In the genomic region with DNA sequence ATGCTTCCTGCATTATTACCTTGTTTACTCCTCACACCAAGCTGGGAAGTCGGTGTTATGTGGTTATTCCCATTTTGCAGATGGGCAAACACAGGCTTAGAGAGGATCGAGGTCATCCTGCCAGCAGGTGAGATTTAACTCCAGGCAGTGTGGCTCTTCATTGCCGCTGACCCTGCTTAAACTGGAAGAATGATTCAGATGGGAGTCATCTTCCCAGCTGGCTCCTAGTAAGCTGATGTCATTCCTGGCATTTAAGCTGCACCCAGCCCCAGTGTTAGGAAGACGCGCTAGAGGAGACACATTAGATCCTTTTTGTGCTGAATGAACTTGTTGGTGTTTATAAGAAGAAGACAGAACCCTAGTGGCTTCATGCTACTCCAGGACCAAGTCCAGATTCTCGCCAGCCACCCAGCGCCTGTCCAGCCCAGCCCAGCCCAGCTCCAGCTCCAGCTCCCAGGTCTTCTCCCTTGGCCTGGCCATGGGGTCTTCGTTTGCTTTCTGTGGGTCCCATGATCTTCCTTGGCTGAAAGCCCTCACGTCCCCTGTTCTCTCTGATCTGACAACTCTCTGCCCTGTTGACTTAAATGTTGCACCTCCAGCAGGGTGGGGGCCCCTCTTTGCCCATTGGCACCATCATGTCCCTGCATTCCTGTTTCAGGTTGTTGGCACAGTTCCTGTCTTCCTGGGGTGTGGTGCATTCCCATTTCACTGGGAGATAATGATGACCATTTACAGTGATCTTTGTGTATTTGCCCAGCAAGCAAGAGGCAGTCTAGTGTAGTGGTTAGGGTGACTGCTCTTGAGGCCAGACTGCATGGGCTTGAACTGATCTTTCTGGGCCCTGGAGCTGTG, we compare ENCODE assay signal across 10 cellular contexts.
DNase-seq lines count a peak whose midpoint lies in the region; ATAC-seq and TF ChIP-seq lines count a peak whose summit lies in the region.
"Had no signal": no experiment of that assay in that cellular context is flagged by ENCODE, and none has a peak within 500 bp of the region (broad histone marks: within the 10 kb centered on the region; RNA-seq: fewer than 3 reads in every experiment).

No MANE protein-coding gene starts in this region.

- no peak overlapping the region for H3K4me3 Mint-ChIP-seq in T-helper 2 cell treated with Interferon-gamma antibody and Interleukin-4, amounts not matched to agents 5 μg/mL and 100 μg/mL, for 36 hours
- H3K4me3 Mint-ChIP-seq: naive thymus-derived CD4-positive, alpha-beta T cell; type B pancreatic cell had no signal

- H3K4me1 Mint-ChIP-seq in T-helper 2 cell treated with Interferon-gamma antibody and Interleukin-4, amounts not matched to agents 5 μg/mL and 100 μg/mL, for 36 hours (ENCODE audit: low read depth): peaks cover 19% of the 10 kb centered on the region

- H3K27me3 ChIP-seq in RWPE2 (ENCODE audit: insufficient read depth, poor library complexity, severe bottlenecking): no peaks in the 10 kb centered on the region

- H3K27ac ChIP-seq in RWPE2 (ENCODE audit: poor library complexity, severe bottlenecking): peak overlapping the region; percentile 56

- no peaks in the 10 kb centered on the region for H3K36me3 ChIP-seq in RWPE2 (ENCODE audit: low read depth)

- no peak for TF ChIP-seq CTCF in RWPE2 (IDR thresholded peaks at IDR 0.05; ENCODE audit: poor library complexity, severe bottlenecking)
- TF ChIP-seq CTCF in retinal pigment epithelial cell (conservative IDR thresholded peaks at IDR 0.05; ENCODE audit: low read depth, low read length): no peak

- no peaks in the 10 kb centered on the region for H3K9me3 Mint-ChIP-seq in T-helper 2 cell treated with Interferon-gamma antibody and Interleukin-4, amounts not matched to agents 5 μg/mL and 100 μg/mL, for 36 hours
- H3K9me3 Mint-ChIP-seq: type B pancreatic cell had no signal

- H3K9me3 ChIP-seq in RWPE2 (ENCODE audit: severe bottlenecking): no peaks in the 10 kb centered on the region

- peak; percentile 100 for ATAC-seq in RWPE2 (ENCODE audit: low read depth)
- no peak for ATAC-seq in GM21423 (IDR thresholded peaks at IDR 0.05; ENCODE audit: unreplicated experiment)
- ATAC-seq: naive thymus-derived CD4-positive, alpha-beta T cell had no signal

- no peak overlapping the region for H3K27ac Mint-ChIP-seq in T-helper 2 cell treated with Interferon-gamma antibody and Interleukin-4, amounts not matched to agents 5 μg/mL and 100 μg/mL, for 36 hours
- H3K27ac Mint-ChIP-seq: naive thymus-derived CD4-positive, alpha-beta T cell; type B pancreatic cell had no signal

- H3K4me3 ChIP-seq in RWPE2 (ENCODE audit: severe bottlenecking) (no peak overlapping the region), retinal pigment epithelial cell (ENCODE audit: low read length) (no peak overlapping the region)

- H3K36me3 Mint-ChIP-seq in T-helper 2 cell treated with Interferon-gamma antibody and Interleukin-4, amounts not matched to agents 5 μg/mL and 100 μg/mL, for 36 hours (ENCODE audit: low read depth): peaks cover 2% of the 10 kb centered on the region

- H3K27me3 Mint-ChIP-seq in T-helper 2 cell treated with Interferon-gamma antibody and Interleukin-4, amounts not matched to agents 5 μg/mL and 100 μg/mL, for 36 hours (ENCODE audit: low read depth): no peaks in the 10 kb centered on the region
- H3K27me3 Mint-ChIP-seq: type B pancreatic cell had no signal

- peaks cover 8% of the 10 kb centered on the region for H3K4me1 ChIP-seq in RWPE2 (ENCODE audit: insufficient read depth, poor library complexity, severe bottlenecking)

- DNase-seq in EL (peak; percentile 94), RWPE2 (ENCODE audit: low spot score) (peak; percentile 75), fibroblast of the conjunctiva (ENCODE audit: low read depth) (peak; percentile 82), retinal pigment epithelial cell (ENCODE audit: low read depth) (peak; percentile 23), NOMO-1 (lab: John Stamatoyannopoulos, UW; ENCODE audit: unreplicated experiment in 2 of 2) (no peak), DMS79 (lab: John Stamatoyannopoulos, UW) (no peak)
- no peak for DNase-seq in T-helper 2 cell treated with Interferon-gamma antibody and Interleukin-4, amounts not matched to agents 5 μg/mL and 100 μg/mL, for 36 hours (ENCODE audit: low spot score)
- DNase-seq: naive thymus-derived CD4-positive, alpha-beta T cell had no signal

Comparison
In these comparisons a context has a peak if more than half of its experiments do, and no peak if none do; other contexts are left out.
1. DNase-seq: peak in EL (single experiment), RWPE2 (single experiment), fibroblast of the conjunctiva (single experiment) and retinal pigment epithelial cell (single experiment); none in NOMO-1 (0 of 2), T-helper 2 cell treated with Interferon-gamma antibody and Interleukin-4, amounts not matched to agents 5 μg/mL and 100 μg/mL, for 36 hours (single experiment) and DMS79 (single experiment).